8 cellular contexts compared by ENCODE assay signal in the genomic region with DNA sequence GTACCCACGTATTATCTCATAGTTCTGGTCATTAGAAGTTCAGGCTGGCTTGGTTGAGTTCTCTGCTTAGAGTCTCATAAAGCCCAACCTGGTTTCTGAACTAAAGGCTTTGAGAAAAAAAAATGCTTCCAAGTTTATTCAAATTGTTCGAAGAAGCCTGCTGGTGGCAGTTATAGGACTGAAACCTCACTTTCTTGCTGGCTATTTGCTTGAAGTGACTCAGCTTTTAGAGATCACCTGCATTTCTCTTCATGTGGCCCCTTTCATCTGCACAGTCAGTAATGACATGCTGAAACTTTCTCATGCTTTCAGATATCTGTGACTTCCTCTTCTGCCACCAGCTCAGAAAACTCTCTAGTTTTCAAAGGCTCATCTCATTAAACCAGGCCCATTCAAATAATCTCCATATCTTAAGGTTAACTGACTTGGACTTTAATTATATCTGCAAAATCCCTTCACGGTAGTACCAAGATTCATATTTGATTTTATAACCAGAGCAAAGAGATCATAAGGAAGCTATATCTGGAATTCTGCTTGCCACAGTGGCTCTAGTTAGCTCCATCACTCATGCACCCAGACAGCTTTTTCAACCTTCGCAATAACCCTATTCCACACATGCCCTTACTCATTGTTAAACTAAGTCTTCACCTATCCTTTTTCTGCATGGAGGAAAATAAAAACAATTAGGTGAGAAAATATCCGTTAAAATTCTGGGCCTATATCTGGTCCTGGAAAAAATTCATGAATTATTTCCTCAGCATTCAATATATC.
A peak's percentile ranks its signal among the peaks of the same experiment; 100 is the strongest.
DNase-seq lines count a peak whose midpoint lies in the region; ATAC-seq lines count a peak whose summit lies in the region.

No MANE protein-coding gene starts in this region.

- peak; percentile 91 for ATAC-seq in GM18907 (IDR thresholded peaks at IDR 0.05; ENCODE audit: unreplicated experiment)
- peak; percentile 90 for ATAC-seq in GM21723 (IDR thresholded peaks at IDR 0.05; ENCODE audit: unreplicated experiment)
- ATAC-seq in HG03575 (IDR thresholded peaks at IDR 0.05; ENCODE audit: extremely low read depth, insufficient number of reproducible peaks, low FRiP score, unreplicated experiment), result peak; percentile 79
- no peak for ATAC-seq in left lobe of liver

- DNase-seq in kidney tubule cell (ENCODE audit: low spot score), result peak; percentile 6
- DNase-seq in GF-D8 (lab: John Stamatoyannopoulos, UW), result no peak
- DNase-seq in T-helper 9 cell, result no peak
- no peak for DNase-seq in islet precursor cell
- DNase-seq in left lobe of liver (ENCODE audit: low spot score), result no peak
